ENCODE assay signal across 13 cellular contexts in the genomic region with DNA sequence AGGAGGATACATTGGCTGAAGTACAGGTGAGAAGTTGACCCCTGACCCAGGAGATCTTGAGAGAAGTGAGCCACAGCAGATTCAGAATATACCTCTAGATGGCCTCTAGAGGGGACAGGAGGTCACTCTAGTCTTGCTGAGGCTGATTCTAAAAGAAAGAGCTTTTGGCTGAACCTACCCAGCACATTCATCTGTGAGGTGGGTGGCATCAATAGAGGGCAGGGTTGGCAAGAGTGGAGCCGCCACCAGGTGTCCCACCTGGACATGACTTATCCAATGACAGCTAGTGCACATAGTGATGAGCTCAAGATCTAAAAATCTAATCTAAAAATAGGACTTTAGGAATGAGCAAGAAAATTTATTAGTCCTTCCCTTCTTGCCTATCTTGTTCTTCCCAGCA. TPM values are rescaled to one million over a fixed set of nuclear protein-coding genes. Genes with fewer than 3 reads are reported as not detected.
DNase-seq lines count a peak whose midpoint lies in the region; ATAC-seq and TF ChIP-seq lines count a peak whose summit lies in the region.
"Had no signal": no experiment of that assay in that cellular context is flagged by ENCODE, and none has a peak within 500 bp of the region (broad histone marks: within the 10 kb centered on the region; RNA-seq: fewer than 3 reads in every experiment).

No MANE protein-coding gene starts in this region.

- no peak for ATAC-seq in GM18870 (IDR thresholded peaks at IDR 0.05; ENCODE audit: unreplicated experiment)
- no peak for ATAC-seq in stimulated activated naive CD8-positive, alpha-beta T cell treated with anti-CD3 and anti-CD28 coated beads, Interleukin-15, Interleukin-2, amounts not matched to agents 100 U/mL and 50 U/mL, for 24 hours
- ATAC-seq: naive thymus-derived CD4-positive, alpha-beta T cell had no signal

- no peak overlapping the region for H3K4me3 ChIP-seq in H7 (ENCODE audit: insufficient read depth, low read depth, low read length)
- H3K4me3 ChIP-seq: adrenal gland, HAP-1 had no signal

- no peaks in the 10 kb centered on the region for H3K27me3 ChIP-seq in H7 (ENCODE audit: control insufficient read depth, insufficient read depth, low read length)
- H3K27me3 ChIP-seq: adrenal gland had no signal

- H3K36me3 ChIP-seq in H7 (replicated peaks; ENCODE audit: control insufficient read depth, insufficient read depth, low read length) = no peaks in the 10 kb centered on the region
- H3K36me3 ChIP-seq: adrenal gland, HAP-1 had no signal

- no peak overlapping the region for H3K27ac ChIP-seq in VCaP
- H3K27ac ChIP-seq: adrenal gland had no signal

- peak; percentile 50 for TF ChIP-seq CTCF in VCaP (conservative IDR thresholded peaks at IDR 0.05)

- DNase-seq in DMS53 (lab: John Stamatoyannopoulos, UW) (peak; percentile 63), H7 (peak; percentile 49), islet precursor cell (peak; percentile 24), OCI-M1 (lab: John Stamatoyannopoulos, UW) (no peak)
- DNase-seq in stimulated activated naive CD8-positive, alpha-beta T cell treated with anti-CD3 and anti-CD28 coated beads, Interleukin-15, Interleukin-2, amounts not matched to agents 100 U/mL and 50 U/mL, for 24 hours = no peak
- DNase-seq: adrenal gland; KG1; naive thymus-derived CD4-positive, alpha-beta T cell; NCI-H524 treated with DMSO at 0.1 percent for 48 hours had no signal

RNA-seq across cellular contexts. Expression of a gene that starts 51.6 kb away (rescaled TPM):
- total RNA-seq in H7 (2014; rRNA removed; shearing (Covaris generic)) = not detected in 2 replicates

RNA-seq across cellular contexts. Expression of a gene that starts 54.6 kb away (rescaled TPM):
- total RNA-seq in H7 (2014; rRNA removed; shearing (Covaris generic)) = 0.35 and 0.67 TPM in 2 replicates
- total RNA-seq: naive thymus-derived CD4-positive, alpha-beta T cell; T-helper 2 cell treated with Interferon-gamma antibody and Interleukin-4, amounts not matched to agents 100 ng/mL and 5 ng/mL, for 36 hours had no signal

Comparison
In these comparisons a context has a peak if more than half of its experiments do, and no peak if none do; other contexts are left out.
1. DNase-seq: peak in DMS53 (single experiment), H7 (single experiment) and islet precursor cell (single experiment); none in stimulated activated naive CD8-positive, alpha-beta T cell treated with anti-CD3 and anti-CD28 coated beads, Interleukin-15, Interleukin-2, amounts not matched to agents 100 U/mL and 50 U/mL, for 24 hours (single experiment) and OCI-M1 (single experiment).